9 cellular contexts compared by ENCODE assay signal in genomic region chr13:46179576-46180368, GRCh38. TPM values are rescaled to one million over a fixed set of nuclear protein-coding genes. Genes with fewer than 3 reads are reported as not detected.
DNase-seq lines count a peak whose midpoint lies in the region; TF ChIP-seq lines count a peak whose summit lies in the region.
"Had no signal": no experiment of that assay in that cellular context is flagged by ENCODE, and none has a peak within 500 bp of the region (broad histone marks: within the 10 kb centered on the region; RNA-seq: fewer than 3 reads in every experiment).

No MANE protein-coding gene starts in this region.

- H3K27ac Mint-ChIP-seq in activated CD4-positive, alpha-beta memory T cell treated with anti-CD3 and anti-CD28 coated beads, Interleukin-2, amount 10 ng/mL, durations not matched to agents 7 days and 5 days, result peak overlapping the region; percentile 99

- H3K9me3 Mint-ChIP-seq in activated CD4-positive, alpha-beta memory T cell treated with anti-CD3 and anti-CD28 coated beads, Interleukin-2, amount 10 ng/mL, durations not matched to agents 7 days and 5 days, result no peaks in the 10 kb centered on the region

- no peak for TF ChIP-seq CTCF in right atrium auricular region (IDR thresholded peaks at IDR 0.05)

- DNase-seq in KG1 (lab: John Stamatoyannopoulos, UW) (peak; percentile 83), right atrium auricular region (ENCODE audit: low spot score) (no peak), NCI-H128 (lab: John Stamatoyannopoulos, UW; ENCODE audit: unreplicated experiment) (no peak), SW480 (ENCODE audit: low spot score) (no peak), foreskin melanocyte (no peak), NCI-H2227 (lab: John Stamatoyannopoulos, UW; ENCODE audit: unreplicated experiment) (no peak)
- DNase-seq in activated CD4-positive, alpha-beta memory T cell treated with anti-CD3 and anti-CD28 coated beads, Interleukin-2, amount 10 ng/mL, durations not matched to agents 7 days and 5 days, result peak; percentile 88
- peak; percentile 66 to 70 for DNase-seq in stimulated activated CD8-positive, alpha-beta memory T cell treated with anti-CD3 and anti-CD28 coated beads, Interleukin-15, amount 100 ng/mL, for 48 hours (ENCODE audit: low read depth in 2 of 2)

- CTCF ChIA-PET in activated CD4-positive, alpha-beta memory T cell treated with anti-CD3 and anti-CD28 coated beads, Interleukin-2, amount 10 ng/mL, durations not matched to agents 7 days and 5 days (lab: Charles Lee), result interaction anchor here (0.8 to 4.0 kb wide), 9 partner anchors 8 to 116 kb away, joined by 3 to 34 read pairs (median 3); no protein-coding TSS in a partner anchor

- no peaks in the 10 kb centered on the region for H3K4me1 ChIP-seq in right atrium auricular region

- peaks cover 64% of the 10 kb centered on the region for H3K4me1 Mint-ChIP-seq in activated CD4-positive, alpha-beta memory T cell treated with anti-CD3 and anti-CD28 coated beads, Interleukin-2, amount 10 ng/mL, durations not matched to agents 7 days and 5 days

- peak overlapping the region in 1 of 2 donors; percentile 30 for H3K27ac ChIP-seq in right atrium auricular region

- H3K27me3 ChIP-seq in right atrium auricular region, result no peaks in the 10 kb centered on the region

- H3K4me3 ChIP-seq in right atrium auricular region, result peak overlapping the region; percentile 2 to 3

- H3K4me3 Mint-ChIP-seq in activated CD4-positive, alpha-beta memory T cell treated with anti-CD3 and anti-CD28 coated beads, Interleukin-2, amount 10 ng/mL, durations not matched to agents 7 days and 5 days, result peak overlapping the region; percentile 96

- H3K36me3 ChIP-seq in right atrium auricular region, result no peaks in the 10 kb centered on the region

- H3K27me3 Mint-ChIP-seq in activated CD4-positive, alpha-beta memory T cell treated with anti-CD3 and anti-CD28 coated beads, Interleukin-2, amount 10 ng/mL, durations not matched to agents 7 days and 5 days, result no peaks in the 10 kb centered on the region

- POLR2A ChIA-PET in activated CD4-positive, alpha-beta memory T cell treated with anti-CD3 and anti-CD28 coated beads, Interleukin-2, amount 10 ng/mL, durations not matched to agents 7 days and 5 days (lab: Charles Lee), result interaction anchor here (0.6 to 14.9 kb wide), 7 partner anchors 14 to 1060 kb away, joined by 3 to 552 read pairs (median 7); partner anchors contain the start of gene LRRC63

- H3K9me3 ChIP-seq in right atrium auricular region, result no peaks in the 10 kb centered on the region

- H3K36me3 Mint-ChIP-seq in activated CD4-positive, alpha-beta memory T cell treated with anti-CD3 and anti-CD28 coated beads, Interleukin-2, amount 10 ng/mL, durations not matched to agents 7 days and 5 days (ENCODE audit: low read depth), result peaks cover 65% of the 10 kb centered on the region

RNA-seq across cellular contexts. Expression of gene LCP1, which starts 2.2 kb away (rescaled TPM):
- total RNA-seq in activated CD4-positive, alpha-beta memory T cell treated with anti-CD3 and anti-CD28 coated beads, Interleukin-2, amount 10 ng/mL, durations not matched to agents 7 days and 5 days, result 1,000 to 10,000 TPM; 1,272 to 1,280 TPM
- 10 to 100 TPM in 1 of 2 donors, 1 to 10 TPM in 1; 8.6 to 31.7 TPM for total RNA-seq in right atrium auricular region

RNA-seq across cellular contexts. Expression of gene LRRC63, which starts 32.0 kb away (rescaled TPM):
- 1 to 10 TPM in 1 of 2 experiments, under 1 TPM in 1; 0.83 to 1.1 TPM for total RNA-seq in activated CD4-positive, alpha-beta memory T cell treated with anti-CD3 and anti-CD28 coated beads, Interleukin-2, amount 10 ng/mL, durations not matched to agents 7 days and 5 days
- not detected for total RNA-seq in right atrium auricular region
- total RNA-seq: endothelial cell of umbilical vein had no signal

Comparison
In these comparisons a context has a peak if more than half of its experiments do, and no peak if none do; other contexts are left out.
1. DNase-seq: peak in KG1 (single experiment), activated CD4-positive, alpha-beta memory T cell treated with anti-CD3 and anti-CD28 coated beads, Interleukin-2, amount 10 ng/mL, durations not matched to agents 7 days and 5 days (single experiment) and stimulated activated CD8-positive, alpha-beta memory T cell treated with anti-CD3 and anti-CD28 coated beads, Interleukin-15, amount 100 ng/mL, for 48 hours (2 of 2); none in right atrium auricular region (single experiment), NCI-H128 (single experiment), SW480 (single experiment), foreskin melanocyte (single experiment) and NCI-H2227 (single experiment).
2. RNA of gene LCP1, which starts 2.2 kb away (total RNA-seq): 1,272 to 1,280 TPM in activated CD4-positive, alpha-beta memory T cell treated with anti-CD3 and anti-CD28 coated beads, Interleukin-2, amount 10 ng/mL, durations not matched to agents 7 days and 5 days; 8.6 to 31.7 TPM in right atrium auricular region; every median in the first group is over 10 times any median in the second.